8 cellular contexts compared by ENCODE assay signal in the genomic region with DNA sequence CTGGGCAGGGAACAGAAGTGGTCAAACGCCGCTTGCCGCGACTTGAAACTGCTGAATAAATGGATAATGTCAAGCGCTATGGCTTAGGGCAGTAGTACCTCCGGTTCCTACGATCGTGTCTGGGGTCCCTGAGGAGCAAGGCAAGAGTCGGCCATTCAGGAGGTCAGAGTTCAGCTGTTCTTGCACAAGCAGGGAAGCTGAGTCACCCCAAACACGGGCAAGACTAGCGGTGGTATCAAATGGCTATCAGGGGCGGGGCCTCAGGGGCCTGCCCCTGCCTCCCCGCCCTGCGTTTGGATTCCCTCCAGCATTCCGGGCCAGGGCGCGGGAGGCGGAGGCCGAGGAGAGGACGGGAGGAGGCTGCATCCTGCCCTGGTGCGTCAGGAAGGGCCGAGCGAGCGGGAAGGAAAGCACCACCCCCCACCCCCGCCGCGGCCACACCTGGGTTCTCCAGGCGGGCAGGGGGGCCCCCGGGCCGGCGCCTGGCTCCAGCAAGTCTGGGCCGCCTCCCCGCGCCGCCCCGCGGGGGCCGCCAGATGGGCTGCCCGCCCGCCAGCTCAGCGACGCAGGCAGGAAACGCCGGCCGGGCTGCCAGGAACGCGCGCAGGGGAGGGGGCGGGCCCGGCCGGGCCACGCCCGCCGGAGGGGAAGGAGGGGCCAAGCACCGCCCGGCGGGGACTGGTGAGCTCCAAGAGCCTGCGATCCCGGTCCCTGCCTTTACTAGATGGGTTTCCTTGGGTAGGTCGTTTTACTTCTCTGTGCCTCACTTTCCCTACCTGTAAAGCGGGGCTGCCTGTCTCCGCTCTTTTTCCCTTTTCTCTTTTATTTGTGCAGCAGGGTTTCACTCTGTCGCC. TPM values are rescaled to one million over a fixed set of nuclear protein-coding genes. Genes with fewer than 3 reads are reported as not detected.
DNase-seq lines count a peak whose midpoint lies in the region; ATAC-seq and TF ChIP-seq lines count a peak whose summit lies in the region.

No MANE protein-coding gene starts in this region.

- peak; percentile 82 for ATAC-seq in GM21528 (IDR thresholded peaks at IDR 0.05; ENCODE audit: low FRiP score, unreplicated experiment)

- H3K4me3 ChIP-seq in OCI-LY3 (ENCODE audit: low read length): peak overlapping the region; percentile 77

- TF ChIP-seq CTCF in OCI-LY3 (IDR thresholded peaks at IDR 0.05; ENCODE audit: low read depth, low read length): no peak

- H2AFZ ChIP-seq in OCI-LY3 (ENCODE audit: low read depth, low read length): peak overlapping the region; percentile 80

- no peaks in the 10 kb centered on the region for H3K9me3 ChIP-seq in OCI-LY3 (ENCODE audit: insufficient read depth, low read length)

- peaks cover 12% of the 10 kb centered on the region for H3K36me3 ChIP-seq in OCI-LY3 (replicated peaks; ENCODE audit: low read depth, low read length)

- peak overlapping the region; percentile 63 for H3K27ac ChIP-seq in OCI-LY3 (ENCODE audit: low read length)
- peak overlapping the region; percentile 99 for H3K27ac ChIP-seq in epithelial cell of prostate

- peak overlapping the region; percentile 84 for H3K9ac ChIP-seq in OCI-LY3 (ENCODE audit: low read length)

- peaks cover 24% of the 10 kb centered on the region for H3K4me1 ChIP-seq in OCI-LY3 (ENCODE audit: low read length)

- H3K27me3 ChIP-seq in OCI-LY3 (ENCODE audit: low read depth, low read length): no peaks in the 10 kb centered on the region

- H3K4me2 ChIP-seq in OCI-LY3 (ENCODE audit: low read length): peak overlapping the region; percentile 87

- H4K20me1 ChIP-seq in OCI-LY3 (ENCODE audit: insufficient read depth, low read length): no peaks in the 10 kb centered on the region

- peak; percentile 99 for DNase-seq in DMS 273 (lab: John Stamatoyannopoulos, UW; ENCODE audit: unreplicated experiment)
- peak; percentile 94 for DNase-seq in HuH-7.5 (ENCODE audit: low spot score)
- peak; percentile 79 for DNase-seq in activated T-cell treated with anti-CD3 and anti-CD28 coated beads for 4 hours
- peak; percentile 93 for DNase-seq in epithelial cell of prostate (ENCODE audit: low read depth, low spot score)
- DNase-seq in mucosa of gallbladder (ENCODE audit: low spot score): peak; percentile 92
- peak; percentile 79 for DNase-seq in stimulated activated CD8-positive, alpha-beta memory T cell treated with anti-CD3 and anti-CD28 coated beads, Interleukin-4, amount 100 ng/mL, for 24 hours (ENCODE audit: low read depth)

- no peaks in the 10 kb centered on the region for H3K79me2 ChIP-seq in OCI-LY3 (ENCODE audit: low read length)

RNA-seq across cellular contexts. Expression of a gene that starts 32.2 kb away (rescaled TPM):
- total RNA-seq in mucosa of gallbladder: 59.7 TPM

RNA-seq across cellular contexts. Expression of a gene that starts 58.7 kb away (rescaled TPM):
- 204 TPM for total RNA-seq in mucosa of gallbladder

Comparison
In these comparisons a context has a peak if more than half of its experiments do, and no peak if none do; other contexts are left out.
1. Peak in every context shown above with its lines: DNase-seq, ATAC-seq, H3K4me3 ChIP-seq and H3K27ac ChIP-seq.